Comparison of ENCODE assay signal across 1 cellular context in the genomic region with DNA sequence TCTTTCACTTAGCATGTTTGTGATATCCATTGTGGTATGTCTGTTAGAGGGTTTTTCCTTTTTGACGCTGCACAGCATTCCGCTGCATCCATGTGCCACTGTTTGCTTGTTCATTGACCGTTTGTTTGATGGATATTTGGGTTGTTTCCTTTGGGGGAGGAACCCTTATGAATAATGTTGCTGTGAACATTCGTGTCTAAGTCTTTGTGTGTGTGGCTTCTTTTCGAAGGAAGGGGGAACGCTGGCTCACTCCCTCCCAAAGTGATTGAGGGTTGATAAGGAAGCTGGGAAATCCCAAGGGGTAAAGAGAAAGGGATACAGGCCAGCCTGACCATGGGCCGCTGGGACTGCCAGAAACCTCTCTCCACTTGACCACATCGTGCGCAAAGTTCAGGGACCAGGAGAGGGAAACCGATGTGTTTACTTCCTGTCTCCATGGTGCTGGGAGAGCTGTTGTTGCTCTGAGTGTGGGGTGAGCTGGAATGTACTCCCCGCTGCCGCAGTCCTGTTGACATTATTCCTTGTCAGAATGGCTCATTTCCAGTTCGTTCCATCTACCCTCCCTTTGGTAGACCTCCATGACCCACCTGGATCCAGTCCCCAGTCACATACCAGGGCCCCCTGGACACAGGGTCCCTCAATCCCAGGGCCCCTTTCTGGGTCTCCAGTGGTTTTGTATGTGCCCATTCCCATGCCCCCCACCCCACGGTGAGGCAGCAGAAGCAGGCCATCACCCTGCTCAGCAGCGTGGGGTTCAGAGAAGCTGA.
TF ChIP-seq lines count a peak whose summit lies in the region.

No MANE protein-coding gene starts in this region.

TF ChIP-seq in HepG2, 621 proteins besides CTCF, POLR2A, EP300 and RAD21 (continued from another document and continues in another):
- TF ChIP-seq KLF16 (CRISPR knock-in tag; IDR thresholded peaks at IDR 0.05) = peak in 1 of 2 experiments; percentile 72; a peak in 3 of 4 replicates
- no peak for TF ChIP-seq ZNF781 (CRISPR knock-in tag; IDR thresholded peaks at IDR 0.05; ENCODE audit: borderline replicate concordance, not compliant biosample characterization)
- TF ChIP-seq NFKB2 (CRISPR knock-in tag; IDR thresholded peaks at IDR 0.05; ENCODE audit: borderline replicate concordance) = peak; percentile 89
- no peak; the same call in 1 of the 2 replicates for TF ChIP-seq ZNF530 (CRISPR knock-in tag; IDR thresholded peaks at IDR 0.05; ENCODE audit: low read depth)
- no peak for TF ChIP-seq TBP (CRISPR knock-in tag; IDR thresholded peaks at IDR 0.05)
- peak; percentile 94; the same call in 1 of the 2 replicates for TF ChIP-seq ZFP90 (CRISPR knock-in tag; IDR thresholded peaks at IDR 0.05; ENCODE audit: borderline replicate concordance)
- TF ChIP-seq ZNF550 (CRISPR knock-in tag; IDR thresholded peaks at IDR 0.05; ENCODE audit: borderline replicate concordance) = no peak
- TF ChIP-seq ZNF496 (CRISPR knock-in tag; IDR thresholded peaks at IDR 0.05; ENCODE audit: insufficient replicate concordance) = no peak
- TF ChIP-seq HNF1A (IDR thresholded peaks at IDR 0.05; ENCODE audit: low read depth) = 0 out of 2 replicates have a peak, but pooled peaks have one; percentile 56
- peak; percentile 77 for TF ChIP-seq HNF1A (CRISPR knock-in tag; IDR thresholded peaks at IDR 0.05; ENCODE audit: borderline replicate concordance)
- TF ChIP-seq ZNF816 (CRISPR knock-in tag; IDR thresholded peaks at IDR 0.05; ENCODE audit: borderline replicate concordance) = 0 out of 2 replicates have a peak, but pooled peaks have one; percentile 86
- TF ChIP-seq ZC3H13 (CRISPR knock-in tag; IDR thresholded peaks at IDR 0.05) = 0 out of 2 replicates have a peak, but pooled peaks have one; percentile 72
- TF ChIP-seq CHD4 (IDR thresholded peaks at IDR 0.05; ENCODE audit: borderline replicate concordance, low read length) = peak; percentile 95; the same call in 1 of the 2 replicates
- TF ChIP-seq CC2D1A (CRISPR knock-in tag; IDR thresholded peaks at IDR 0.05) = no peak
- TF ChIP-seq PLRG1 (conservative IDR thresholded peaks at IDR 0.05) = no peak
- TF ChIP-seq, protein P1, sequence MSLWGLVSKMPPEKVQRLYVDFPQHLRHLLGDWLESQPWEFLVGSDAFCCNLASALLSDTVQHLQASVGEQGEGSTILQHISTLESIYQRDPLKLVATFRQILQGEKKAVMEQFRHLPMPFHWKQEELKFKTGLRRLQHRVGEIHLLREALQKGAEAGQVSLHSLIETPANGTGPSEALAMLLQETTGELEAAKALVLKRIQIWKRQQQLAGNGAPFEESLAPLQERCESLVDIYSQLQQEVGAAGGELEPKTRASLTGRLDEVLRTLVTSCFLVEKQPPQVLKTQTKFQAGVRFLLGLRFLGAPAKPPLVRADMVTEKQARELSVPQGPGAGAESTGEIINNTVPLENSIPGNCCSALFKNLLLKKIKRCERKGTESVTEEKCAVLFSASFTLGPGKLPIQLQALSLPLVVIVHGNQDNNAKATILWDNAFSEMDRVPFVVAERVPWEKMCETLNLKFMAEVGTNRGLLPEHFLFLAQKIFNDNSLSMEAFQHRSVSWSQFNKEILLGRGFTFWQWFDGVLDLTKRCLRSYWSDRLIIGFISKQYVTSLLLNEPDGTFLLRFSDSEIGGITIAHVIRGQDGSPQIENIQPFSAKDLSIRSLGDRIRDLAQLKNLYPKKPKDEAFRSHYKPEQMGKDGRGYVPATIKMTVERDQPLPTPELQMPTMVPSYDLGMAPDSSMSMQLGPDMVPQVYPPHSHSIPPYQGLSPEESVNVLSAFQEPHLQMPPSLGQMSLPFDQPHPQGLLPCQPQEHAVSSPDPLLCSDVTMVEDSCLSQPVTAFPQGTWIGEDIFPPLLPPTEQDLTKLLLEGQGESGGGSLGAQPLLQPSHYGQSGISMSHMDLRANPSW (CRISPR knock-in tag; IDR thresholded peaks at IDR 0.05; ENCODE audit: borderline replicate concordance) = peak; percentile 36; the same call in 1 of the 2 replicates
- TF ChIP-seq SPEN (CRISPR knock-in tag; IDR thresholded peaks at IDR 0.05; ENCODE audit: low read depth) = peak; percentile 95
- no peak for TF ChIP-seq TMF1 (CRISPR knock-in tag; IDR thresholded peaks at IDR 0.05; ENCODE audit: low read depth)
- TF ChIP-seq NFE2L2 (IDR thresholded peaks at IDR 0.05; ENCODE audit: low read length) = peak; percentile 2; the same call in 1 of the 2 replicates
- TF ChIP-seq ZFP41 (CRISPR knock-in tag; IDR thresholded peaks at IDR 0.05; ENCODE audit: borderline replicate concordance) = no peak
- peak; percentile 83 for TF ChIP-seq ZMYM3 (CRISPR knock-in tag; IDR thresholded peaks at IDR 0.05)
- TF ChIP-seq CBFB (CRISPR knock-in tag; IDR thresholded peaks at IDR 0.05) = peak; percentile 86; the same call in 1 of the 2 replicates
- no peak; the same call in 1 of the 2 replicates for TF ChIP-seq ZNF782 (CRISPR knock-in tag; IDR thresholded peaks at IDR 0.05; ENCODE audit: borderline replicate concordance)
- TF ChIP-seq PHF8 (CRISPR knock-in tag; IDR thresholded peaks at IDR 0.05) = no peak
- peak; percentile 90 for TF ChIP-seq NCOR1 (IDR thresholded peaks at IDR 0.05; ENCODE audit: borderline replicate concordance, low read length)
- TF ChIP-seq, protein P2, sequence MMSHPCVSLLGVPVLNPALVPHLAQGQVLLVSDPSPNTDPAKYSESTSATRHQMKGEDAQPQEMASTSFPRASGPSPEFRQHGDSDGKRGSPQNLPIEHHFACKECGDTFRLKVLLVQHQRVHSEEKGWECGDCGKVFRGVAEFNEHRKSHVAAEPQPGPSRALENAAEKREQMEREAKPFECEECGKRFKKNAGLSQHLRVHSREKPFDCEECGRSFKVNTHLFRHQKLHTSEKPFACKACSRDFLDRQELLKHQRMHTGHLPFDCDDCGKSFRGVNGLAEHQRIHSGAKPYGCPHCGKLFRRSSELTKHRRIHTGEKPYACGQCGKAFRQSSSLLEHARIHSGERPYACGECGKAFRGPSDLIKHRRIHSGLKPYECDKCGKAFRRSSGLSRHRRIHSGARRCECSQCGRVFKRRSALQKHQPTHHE (CRISPR knock-in tag; IDR thresholded peaks at IDR 0.05; ENCODE audit: borderline replicate concordance) = peak; percentile 67; the same call in 1 of the 2 replicates
- peak; percentile 74; the same call in 1 of the 2 replicates for TF ChIP-seq PRMT3 (CRISPR knock-in tag; IDR thresholded peaks at IDR 0.05; ENCODE audit: borderline replicate concordance, low read depth)
- no peak for TF ChIP-seq HOXA9 (CRISPR knock-in tag; IDR thresholded peaks at IDR 0.05; ENCODE audit: borderline replicate concordance)
- no peak for TF ChIP-seq ZNF737 (CRISPR knock-in tag; IDR thresholded peaks at IDR 0.05; ENCODE audit: borderline replicate concordance)
- peak in 1 of 2 experiments; percentile 40; a peak in 2 of 4 replicates for TF ChIP-seq REST (IDR thresholded peaks at IDR 0.05; ENCODE audit: borderline replicate concordance in 1 of 2, low read depth in 1 of 2, low read length in 2 of 2)
- no peak for TF ChIP-seq RBM39 (IDR thresholded peaks at IDR 0.05; ENCODE audit: low read depth, low read length, poor library complexity, severe bottlenecking)
- TF ChIP-seq ZSCAN31 (CRISPR knock-in tag; IDR thresholded peaks at IDR 0.05; ENCODE audit: low read depth) = peak; percentile 96
- peak; percentile 88; the same call in 1 of the 2 replicates for TF ChIP-seq ZSCAN21 (CRISPR knock-in tag; IDR thresholded peaks at IDR 0.05; ENCODE audit: borderline replicate concordance)
- TF ChIP-seq MEIS1 (CRISPR knock-in tag; IDR thresholded peaks at IDR 0.05; ENCODE audit: borderline replicate concordance) = peak; percentile 60; the same call in 1 of the 2 replicates
- no peak for TF ChIP-seq HDAC6 (IDR thresholded peaks at IDR 0.05; ENCODE audit: low read depth, low read length)
- peak; percentile 99 for TF ChIP-seq FOXK2 (IDR thresholded peaks at IDR 0.05)
- peak; percentile 81; the same call in 1 of the 2 replicates for TF ChIP-seq MAZ (IDR thresholded peaks at IDR 0.05; ENCODE audit: borderline replicate concordance, low read depth, low read length)
- peak; percentile 92 for TF ChIP-seq MAZ (CRISPR knock-in tag; IDR thresholded peaks at IDR 0.05; ENCODE audit: low read depth)
- TF ChIP-seq, protein P3, sequence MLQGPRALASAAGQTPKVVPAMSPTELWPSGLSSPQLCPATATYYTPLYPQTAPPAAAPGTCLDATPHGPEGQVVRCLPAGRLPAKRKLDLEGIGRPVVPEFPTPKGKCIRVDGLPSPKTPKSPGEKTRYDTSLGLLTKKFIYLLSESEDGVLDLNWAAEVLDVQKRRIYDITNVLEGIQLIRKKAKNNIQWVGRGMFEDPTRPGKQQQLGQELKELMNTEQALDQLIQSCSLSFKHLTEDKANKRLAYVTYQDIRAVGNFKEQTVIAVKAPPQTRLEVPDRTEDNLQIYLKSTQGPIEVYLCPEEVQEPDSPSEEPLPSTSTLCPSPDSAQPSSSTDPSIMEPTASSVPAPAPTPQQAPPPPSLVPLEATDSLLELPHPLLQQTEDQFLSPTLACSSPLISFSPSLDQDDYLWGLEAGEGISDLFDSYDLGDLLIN (CRISPR knock-in tag; IDR thresholded peaks at IDR 0.05; ENCODE audit: borderline replicate concordance) = peak; percentile 71; the same call in 1 of the 2 replicates
- TF ChIP-seq XRCC5 (optimal IDR thresholded peaks at IDR 0.05; ENCODE audit: low read length) = peak; percentile 88
- peak; percentile 95 for TF ChIP-seq ZNF598 (CRISPR knock-in tag; IDR thresholded peaks at IDR 0.05; ENCODE audit: borderline replicate concordance)
- TF ChIP-seq RAD51 (IDR thresholded peaks at IDR 0.05; ENCODE audit: borderline replicate concordance) = no peak
- no peak for TF ChIP-seq ZNF207 (IDR thresholded peaks at IDR 0.05; ENCODE audit: borderline replicate concordance)
- TF ChIP-seq, protein P4, sequence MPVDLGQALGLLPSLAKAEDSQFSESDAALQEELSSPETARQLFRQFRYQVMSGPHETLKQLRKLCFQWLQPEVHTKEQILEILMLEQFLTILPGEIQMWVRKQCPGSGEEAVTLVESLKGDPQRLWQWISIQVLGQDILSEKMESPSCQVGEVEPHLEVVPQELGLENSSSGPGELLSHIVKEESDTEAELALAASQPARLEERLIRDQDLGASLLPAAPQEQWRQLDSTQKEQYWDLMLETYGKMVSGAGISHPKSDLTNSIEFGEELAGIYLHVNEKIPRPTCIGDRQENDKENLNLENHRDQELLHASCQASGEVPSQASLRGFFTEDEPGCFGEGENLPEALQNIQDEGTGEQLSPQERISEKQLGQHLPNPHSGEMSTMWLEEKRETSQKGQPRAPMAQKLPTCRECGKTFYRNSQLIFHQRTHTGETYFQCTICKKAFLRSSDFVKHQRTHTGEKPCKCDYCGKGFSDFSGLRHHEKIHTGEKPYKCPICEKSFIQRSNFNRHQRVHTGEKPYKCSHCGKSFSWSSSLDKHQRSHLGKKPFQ (CRISPR knock-in tag; IDR thresholded peaks at IDR 0.05; ENCODE audit: insufficient replicate concordance) = peak; percentile 91
- TF ChIP-seq MED8 (CRISPR knock-in tag; IDR thresholded peaks at IDR 0.05; ENCODE audit: insufficient replicate concordance) = peak; percentile 76
- TF ChIP-seq TFDP2 (CRISPR knock-in tag; IDR thresholded peaks at IDR 0.05) = peak; percentile 87
